In genomic region chr17:82437325-82437668, GRCh38 we compare ENCODE assay signal across 19 cellular contexts.
"Had no signal": no experiment of that assay in that cellular context is flagged by ENCODE, and none has a peak within 500 bp of the region (broad histone marks: within the 10 kb centered on the region; RNA-seq: fewer than 3 reads in every experiment).

No MANE protein-coding gene starts in this region.

- H3K4me1 ChIP-seq: sigmoid colon, upper lobe of right lung, vagina had no signal

- DNase-seq: effector memory CD4-positive, alpha-beta T cell; heart left ventricle; hippocampal formation; left colon; left ventricle myocardium superior; mesendoderm; naive B cell; sigmoid colon; stimulated activated CD4-positive, alpha-beta T cell treated with anti-CD3 and anti-CD28 coated beads, Interleukin-12 subunit alpha, Interleukin-12 subunit beta, amount 100 ng/mL, for 4 hours; stimulated activated naive CD8-positive, alpha-beta T cell treated with anti-CD3 and anti-CD28 coated beads, Interleukin-15, Interleukin-2, amounts not matched to agents 100 U/mL and 50 U/mL, for 24 hours; testis; upper lobe of right lung had no signal

- H3K27ac ChIP-seq: heart left ventricle, neutrophil, right atrium auricular region, sigmoid colon, skin epidermis, testis, tibial nerve, upper lobe of right lung, vagina had no signal

- H3K27me3 ChIP-seq: heart left ventricle, neutrophil, right atrium auricular region, sigmoid colon, testis, tibial nerve, upper lobe of right lung, vagina had no signal

- H3K27me3 Mint-ChIP-seq: naive B cell had no signal

- H3K4me3 ChIP-seq: heart left ventricle, right atrium auricular region, sigmoid colon, skin epidermis, testis, tibial nerve, upper lobe of right lung, vagina had no signal

- ATAC-seq: esophagus mucosa; heart left ventricle; left ventricle myocardium superior; stimulated activated naive CD8-positive, alpha-beta T cell treated with anti-CD3 and anti-CD28 coated beads, Interleukin-15, Interleukin-2, amounts not matched to agents 100 U/mL and 50 U/mL, for 24 hours; upper lobe of right lung had no signal

- H3K9me3 ChIP-seq: heart left ventricle, neutrophil, right atrium auricular region, sigmoid colon, testis, tibial nerve, upper lobe of right lung, vagina had no signal

- H3K36me3 Mint-ChIP-seq: naive B cell had no signal

- H3K27ac Mint-ChIP-seq: nephron had no signal

- H3K4me3 Mint-ChIP-seq: nephron had no signal

- H3K9me3 Mint-ChIP-seq: naive B cell, nephron had no signal
